Comparison of ENCODE assay signal across 1 cellular context in the genomic region with DNA sequence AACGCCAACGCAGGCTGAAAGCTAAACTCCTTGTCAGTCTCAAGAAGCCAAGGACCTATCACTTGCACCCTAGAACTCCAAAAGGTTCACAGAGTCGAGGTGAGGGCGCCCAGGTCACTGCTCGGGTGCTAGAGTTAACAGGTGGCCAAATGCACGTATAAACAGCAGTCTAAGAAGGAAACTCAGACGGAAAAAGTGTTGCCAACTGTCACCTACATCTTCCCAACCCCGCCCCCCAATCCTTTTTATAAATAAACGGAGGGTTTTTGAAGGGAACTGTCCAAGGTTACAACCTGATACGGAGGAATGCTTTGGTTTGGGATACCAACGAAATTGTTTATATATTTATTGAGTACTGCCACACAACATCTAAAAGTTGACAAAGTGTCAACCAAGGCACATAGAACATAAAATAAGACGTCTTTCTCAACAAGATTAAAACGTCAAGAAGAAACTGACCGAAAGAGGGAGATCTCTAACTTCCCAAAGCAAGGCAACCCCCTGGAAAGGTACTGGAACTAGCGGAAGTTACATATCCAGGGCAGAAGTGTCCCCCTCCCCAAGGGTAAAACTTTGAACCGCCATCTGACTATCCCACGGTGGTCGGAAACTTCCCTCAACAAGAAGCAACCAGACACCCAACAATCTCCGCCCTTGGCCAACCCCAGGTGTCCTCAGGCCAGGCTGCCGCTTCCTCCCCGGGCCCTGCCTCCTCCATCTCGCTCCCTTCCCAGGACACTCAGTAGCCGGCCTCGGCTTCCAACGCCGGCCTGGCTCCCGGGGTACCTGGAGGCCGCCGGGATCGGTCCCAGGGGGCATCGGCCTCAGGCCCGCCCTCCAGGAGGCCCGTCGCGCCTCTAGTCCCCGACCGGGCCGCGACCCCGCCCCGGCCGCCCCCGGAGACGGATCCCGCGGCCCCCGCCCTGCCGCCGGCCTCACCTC.
TF ChIP-seq lines count a peak whose summit lies in the region.

No MANE protein-coding gene starts in this region.

TF ChIP-seq in IMR-90, 13 proteins besides CTCF, POLR2A, EP300 and RAD21:
- TF ChIP-seq, protein P1, sequence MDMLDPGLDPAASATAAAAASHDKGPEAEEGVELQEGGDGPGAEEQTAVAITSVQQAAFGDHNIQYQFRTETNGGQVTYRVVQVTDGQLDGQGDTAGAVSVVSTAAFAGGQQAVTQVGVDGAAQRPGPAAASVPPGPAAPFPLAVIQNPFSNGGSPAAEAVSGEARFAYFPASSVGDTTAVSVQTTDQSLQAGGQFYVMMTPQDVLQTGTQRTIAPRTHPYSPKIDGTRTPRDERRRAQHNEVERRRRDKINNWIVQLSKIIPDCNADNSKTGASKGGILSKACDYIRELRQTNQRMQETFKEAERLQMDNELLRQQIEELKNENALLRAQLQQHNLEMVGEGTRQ (IDR thresholded peaks at IDR 0.05; ENCODE audit: low read depth, low read length) = no peak
